Comparison of ENCODE assay signal across 15 cellular contexts in genomic region chr11:100942016-100942415, GRCh38.
DNase-seq lines count a peak whose midpoint lies in the region; ATAC-seq and TF ChIP-seq lines count a peak whose summit lies in the region.
"Had no signal": no experiment of that assay in that cellular context is flagged by ENCODE, and none has a peak within 500 bp of the region (broad histone marks: within the 10 kb centered on the region; RNA-seq: fewer than 3 reads in every experiment).

No MANE protein-coding gene starts in this region.

- H3K9me3 ChIP-seq in mucosa of descending colon: no peaks in the 10 kb centered on the region
- no peaks in the 10 kb centered on the region for H3K9me3 ChIP-seq in naive thymus-derived CD4-positive, alpha-beta T cell (ENCODE audit: control insufficient read depth in 2 of 3, low read length in 3 of 3)

- DNase-seq in EH (ENCODE audit: low read depth) (peak; percentile 48), NCI-H2029 (lab: John Stamatoyannopoulos, UW) (peak; percentile 69), epithelial cell of esophagus (ENCODE audit: low read depth) (peak; percentile 14), mucosa of descending colon (peak in 1 of 3 donors; percentile 45), DMS79 treated with DMSO at 0.1 percent for 48 hours (lab: John Stamatoyannopoulos, UW) (no peak), SKM-1 treated with dmso at 0.1 percent for 144 hours (lab: John Stamatoyannopoulos, UW; ENCODE audit: unreplicated experiment) (no peak)
- no peak for DNase-seq in naive thymus-derived CD4-positive, alpha-beta T cell
- DNase-seq: activated CD4-positive, alpha-beta T cell treated with anti-CD3 and anti-CD28 coated beads, Interleukin-2, amount 10 ng/mL, durations not matched to agents 7 days and 5 days; activated naive CD8-positive, alpha-beta T cell treated with anti-CD3 and anti-CD28 coated beads, Interleukin-2, amount 50 U/mL, for 24 hours; activated T-cell treated with anti-CD3 and anti-CD28 coated beads, Interleukin-2, amount 50 U/mL, for 1 hour; C1 segment of cervical spinal cord; islet precursor cell; stimulated activated CD4-positive, alpha-beta T cell treated with anti-CD3 and anti-CD28 coated beads, Interleukin-15, amount 100 ng/mL, for 24 hours had no signal

- H3K27ac ChIP-seq in naive thymus-derived CD4-positive, alpha-beta T cell (ENCODE audit: low read depth, low read length): no peak overlapping the region

- no peaks in the 10 kb centered on the region for H3K27me3 Mint-ChIP-seq in naive thymus-derived CD4-positive, alpha-beta T cell
- H3K27me3 Mint-ChIP-seq: activated CD4-positive, alpha-beta T cell treated with anti-CD3 and anti-CD28 coated beads, Interleukin-2, amount 10 ng/mL, durations not matched to agents 7 days and 5 days; activated naive CD8-positive, alpha-beta T cell treated with anti-CD3 and anti-CD28 coated beads, Interleukin-2, amount 50 U/mL, for 24 hours; progenitor cell of endocrine pancreas had no signal

- no peak overlapping the region for H3K4me3 Mint-ChIP-seq in naive thymus-derived CD4-positive, alpha-beta T cell
- H3K4me3 Mint-ChIP-seq: activated CD4-positive, alpha-beta T cell treated with anti-CD3 and anti-CD28 coated beads, Interleukin-2, amount 10 ng/mL, durations not matched to agents 7 days and 5 days; activated naive CD8-positive, alpha-beta T cell treated with anti-CD3 and anti-CD28 coated beads, Interleukin-2, amount 50 U/mL, for 24 hours had no signal

- no peaks in the 10 kb centered on the region for H3K36me3 ChIP-seq in mucosa of descending colon (ENCODE audit: low read depth)
- no peaks in the 10 kb centered on the region for H3K36me3 ChIP-seq in naive thymus-derived CD4-positive, alpha-beta T cell (ENCODE audit: control insufficient read depth in 2 of 3, insufficient read depth in 3 of 3, low read length in 3 of 3)

- H3K36me3 Mint-ChIP-seq in naive thymus-derived CD4-positive, alpha-beta T cell: no peaks in the 10 kb centered on the region

- H3K27me3 ChIP-seq in naive thymus-derived CD4-positive, alpha-beta T cell (ENCODE audit: control insufficient read depth in 2 of 2, insufficient read depth in 2 of 2, low read length in 2 of 2): no peaks in the 10 kb centered on the region

- H3K4me1 ChIP-seq in mucosa of descending colon (ENCODE audit: low read depth): no peaks in the 10 kb centered on the region
- H3K4me1 ChIP-seq in naive thymus-derived CD4-positive, alpha-beta T cell (ENCODE audit: control insufficient read depth in 2 of 2, insufficient read depth in 2 of 2, low read length in 2 of 2): no peaks in the 10 kb centered on the region

- H3K27ac Mint-ChIP-seq in naive thymus-derived CD4-positive, alpha-beta T cell: no peak overlapping the region
- H3K27ac Mint-ChIP-seq: activated CD4-positive, alpha-beta T cell treated with anti-CD3 and anti-CD28 coated beads, Interleukin-2, amount 10 ng/mL, durations not matched to agents 7 days and 5 days; activated naive CD8-positive, alpha-beta T cell treated with anti-CD3 and anti-CD28 coated beads, Interleukin-2, amount 50 U/mL, for 24 hours; progenitor cell of endocrine pancreas had no signal

- POLR2A ChIA-PET in naive thymus-derived CD4-positive, alpha-beta T cell (lab: Charles Lee): no interaction called here

- intact Hi-C loops in mucosa of descending colon (cut with DNase I, micrococcal nuclease): no loop called here
- intact Hi-C loops in naive thymus-derived CD4-positive, alpha-beta T cell (cut with micrococcal nuclease): no loop called here

- H3K4me1 Mint-ChIP-seq in naive thymus-derived CD4-positive, alpha-beta T cell: no peaks in the 10 kb centered on the region
- H3K4me1 Mint-ChIP-seq: activated CD4-positive, alpha-beta T cell treated with anti-CD3 and anti-CD28 coated beads, Interleukin-2, amount 10 ng/mL, durations not matched to agents 7 days and 5 days; activated naive CD8-positive, alpha-beta T cell treated with anti-CD3 and anti-CD28 coated beads, Interleukin-2, amount 50 U/mL, for 24 hours had no signal

- no peak overlapping the region for H3K4me3 ChIP-seq in epithelial cell of esophagus (ENCODE audit: low read length)
- H3K4me3 ChIP-seq in mucosa of descending colon: no peak overlapping the region
- no peak overlapping the region for H3K4me3 ChIP-seq in naive thymus-derived CD4-positive, alpha-beta T cell (ENCODE audit: low read length)

- ATAC-seq in mucosa of descending colon: peak; percentile 49
- no peak for ATAC-seq in HG02678 (IDR thresholded peaks at IDR 0.05; ENCODE audit: unreplicated experiment)
- no peak for ATAC-seq in naive thymus-derived CD4-positive, alpha-beta T cell
- ATAC-seq: activated naive CD8-positive, alpha-beta T cell treated with anti-CD3 and anti-CD28 coated beads, Interleukin-2, amount 50 U/mL, for 24 hours had no signal

- TF ChIP-seq CTCF in epithelial cell of esophagus (IDR thresholded peaks at IDR 0.05; ENCODE audit: insufficient read depth, low read depth, low read length, missing control alignments): no peak
- TF ChIP-seq CTCF in mucosa of descending colon (IDR thresholded peaks at IDR 0.05): no peak

- CTCF ChIA-PET in naive thymus-derived CD4-positive, alpha-beta T cell (lab: Charles Lee): no interaction called here

- H3K9me3 Mint-ChIP-seq in naive thymus-derived CD4-positive, alpha-beta T cell: peaks cover 0 to 5% (median 0%) of the 10 kb centered on the region in 11 donors
- H3K9me3 Mint-ChIP-seq: activated CD4-positive, alpha-beta T cell treated with anti-CD3 and anti-CD28 coated beads, Interleukin-2, amount 10 ng/mL, durations not matched to agents 7 days and 5 days; activated naive CD8-positive, alpha-beta T cell treated with anti-CD3 and anti-CD28 coated beads, Interleukin-2, amount 50 U/mL, for 24 hours had no signal

Comparison
In these comparisons a context has a peak if more than half of its experiments do, and no peak if none do; other contexts are left out.
1. DNase-seq: peak in EH (single experiment), NCI-H2029 (single experiment) and epithelial cell of esophagus (single experiment); none in DMS79 treated with DMSO at 0.1 percent for 48 hours (single experiment), naive thymus-derived CD4-positive, alpha-beta T cell (0 of 9) and SKM-1 treated with dmso at 0.1 percent for 144 hours (single experiment).